In genomic region chr3:173275740-173276139, GRCh38 we compare ENCODE assay signal across 13 cellular contexts.
DNase-seq lines count a peak whose midpoint lies in the region; ATAC-seq and TF ChIP-seq lines count a peak whose summit lies in the region.
"Had no signal": no experiment of that assay in that cellular context is flagged by ENCODE, and none has a peak within 500 bp of the region (broad histone marks: within the 10 kb centered on the region; RNA-seq: fewer than 3 reads in every experiment).

No MANE protein-coding gene starts in this region.

- H3K4me3 ChIP-seq in LNCaP clone FGC (ENCODE audit: low read depth, low read length) (no peak overlapping the region), endodermal cell (ENCODE audit: low read length) (no peak overlapping the region)
- H3K4me3 ChIP-seq: dorsolateral prefrontal cortex, sigmoid colon had no signal

- H3K27me3 Mint-ChIP-seq in endodermal cell (ENCODE audit: insufficient read depth): no peaks in the 10 kb centered on the region
- H3K27me3 Mint-ChIP-seq: activated naive CD8-positive, alpha-beta T cell had no signal

- TF ChIP-seq CTCF in GM12872 (IDR thresholded peaks at IDR 0.05; ENCODE audit: insufficient read depth, low read depth, low read length): peak; percentile 34; the same call in 1 of the 3 replicates
- TF ChIP-seq CTCF in LNCaP clone FGC (IDR thresholded peaks at IDR 0.05; ENCODE audit: control insufficient read depth, extremely low read depth, insufficient read depth): peak; percentile 41
- peak; percentile 54 for TF ChIP-seq CTCF in endodermal cell (conservative IDR thresholded peaks at IDR 0.05)

- H3K4me3 Mint-ChIP-seq in endodermal cell: no peak overlapping the region
- H3K4me3 Mint-ChIP-seq: activated naive CD8-positive, alpha-beta T cell had no signal

- 94 to 100% methylated on average over 2 to 4 of the region's 4 CpGs for WGBS in endodermal cell (ENCODE audit: insufficient coverage in 1 of 2, insufficient read length in 1 of 2), 2 experiments

- no peaks in the 10 kb centered on the region for H3K9me3 ChIP-seq in endodermal cell (ENCODE audit: control insufficient read depth, low read length)
- H3K9me3 ChIP-seq: sigmoid colon had no signal

- no peaks in the 10 kb centered on the region for H3K36me3 ChIP-seq in endodermal cell (ENCODE audit: control insufficient read depth, insufficient read depth, low read length)
- H3K36me3 ChIP-seq: sigmoid colon had no signal

- no peaks in the 10 kb centered on the region for H3K36me3 Mint-ChIP-seq in endodermal cell (ENCODE audit: low read depth)
- H3K36me3 Mint-ChIP-seq: activated naive CD8-positive, alpha-beta T cell had no signal

- H3K4me1 ChIP-seq in endodermal cell (ENCODE audit: control insufficient read depth, insufficient read depth, low read length): no peaks in the 10 kb centered on the region
- H3K4me1 ChIP-seq: sigmoid colon had no signal

- no peak overlapping the region for H3K27ac ChIP-seq in endodermal cell (ENCODE audit: low read depth, low read length)
- H3K27ac ChIP-seq: dorsolateral prefrontal cortex, sigmoid colon had no signal

- ATAC-seq in GM21786 (IDR thresholded peaks at IDR 0.05; ENCODE audit: unreplicated experiment) (peak; percentile 72), HG02763 (IDR thresholded peaks at IDR 0.05; ENCODE audit: unreplicated experiment) (no peak), HG03571 (IDR thresholded peaks at IDR 0.05; ENCODE audit: unreplicated experiment) (no peak), GM21825 (IDR thresholded peaks at IDR 0.05; ENCODE audit: unreplicated experiment) (no peak)

- no peaks in the 10 kb centered on the region for H3K27me3 ChIP-seq in endodermal cell (ENCODE audit: control insufficient read depth, insufficient read depth, low read length, poor library complexity, severe bottlenecking)
- H3K27me3 ChIP-seq: dorsolateral prefrontal cortex, sigmoid colon had no signal

- H3K9ac ChIP-seq in endodermal cell (ENCODE audit: extremely low read depth, low read length, poor library complexity, severe bottlenecking): no peak overlapping the region

- H3K9me3 Mint-ChIP-seq in endodermal cell: peaks cover 15% of the 10 kb centered on the region

- DNase-seq in LNCaP clone FGC (ENCODE audit: low read depth) (no peak), endodermal cell (no peak), SKM-1 (lab: John Stamatoyannopoulos, UW; ENCODE audit: unreplicated experiment) (no peak)
- DNase-seq: Calu3, dorsolateral prefrontal cortex, NCI-H1105, sigmoid colon had no signal

- no peak overlapping the region for H3K27ac Mint-ChIP-seq in endodermal cell
- H3K27ac Mint-ChIP-seq: activated naive CD8-positive, alpha-beta T cell had no signal

- H3K4me1 Mint-ChIP-seq in endodermal cell: no peaks in the 10 kb centered on the region
